In the genomic region with DNA sequence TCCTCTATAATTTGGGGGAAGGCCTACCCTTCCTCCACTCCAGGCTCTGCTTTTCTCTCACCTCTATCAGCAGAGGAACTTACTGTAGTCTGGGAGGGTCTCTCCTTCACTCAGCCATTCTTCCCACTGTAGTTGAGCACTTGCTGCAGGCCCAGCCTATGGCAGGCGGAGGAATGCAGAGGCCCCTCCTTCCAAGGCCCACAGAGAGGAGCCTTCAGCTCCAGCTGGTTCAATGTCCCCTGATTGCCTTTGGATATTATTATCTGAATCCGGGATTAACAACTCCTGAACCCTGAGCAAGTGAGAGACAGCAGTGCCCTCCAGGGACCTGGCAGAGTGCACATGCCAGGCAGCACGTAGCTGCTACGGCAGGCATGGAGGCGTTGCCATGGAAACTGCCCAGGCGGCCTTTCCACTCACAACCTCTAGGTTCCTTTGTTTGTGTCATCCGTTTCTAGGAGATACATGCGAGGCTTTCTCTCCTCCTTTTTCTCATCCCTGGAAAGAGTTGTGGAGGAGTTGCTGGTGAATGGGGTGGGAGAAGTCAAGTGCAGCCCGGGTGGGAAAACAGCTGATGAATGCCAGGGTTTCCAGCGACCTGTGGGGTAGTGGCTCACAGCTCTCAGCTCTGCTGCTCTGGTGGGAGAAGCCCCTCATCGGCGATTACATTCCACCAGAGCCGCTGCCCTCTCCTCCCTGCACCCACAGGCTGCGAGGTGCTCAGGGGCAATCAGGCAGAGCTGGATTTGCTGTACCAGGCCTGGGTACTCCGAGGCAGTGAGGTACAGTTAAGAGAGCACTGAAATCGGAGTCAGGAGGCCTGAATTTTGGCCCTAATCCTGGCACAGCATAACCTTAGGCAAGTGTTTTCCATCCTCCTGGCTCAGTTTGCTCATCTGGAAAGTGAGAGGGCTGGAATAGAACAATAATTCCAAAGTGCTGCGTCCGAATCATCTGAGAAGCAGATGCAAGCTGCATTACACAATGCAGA, we compare ENCODE assay signal across 12 cellular contexts.
DNase-seq lines count a peak whose midpoint lies in the region; ATAC-seq and TF ChIP-seq lines count a peak whose summit lies in the region.
"Had no signal": no experiment of that assay in that cellular context is flagged by ENCODE, and none has a peak within 500 bp of the region (broad histone marks: within the 10 kb centered on the region; RNA-seq: fewer than 3 reads in every experiment).

No MANE protein-coding gene starts in this region.

- H3K9me3 ChIP-seq in ES-I3 (ENCODE audit: control insufficient read depth, insufficient read depth, low read length), result no peaks in the 10 kb centered on the region
- H3K9me3 ChIP-seq: ovary had no signal

- peak overlapping the region; percentile 71 to 92 (median 81) for H3K27ac Mint-ChIP-seq in nephron
- H3K27ac Mint-ChIP-seq: activated CD4-positive, alpha-beta T cell treated with anti-CD3 and anti-CD28 coated beads, Interleukin-2, amount 10 ng/mL, durations not matched to agents 7 days and 5 days; dendritic cell treated with granulocyte-macrophage colony-stimulating factor and Interleukin-4, amounts not matched to agents 40 ng/mL and 50 ng/mL, for 4 days; stimulated activated naive CD8-positive, alpha-beta T cell treated with anti-CD3 and anti-CD28 coated beads, Interleukin-15, amount 100 ng/mL, for 72 hours had no signal

- H3K4me1 ChIP-seq in ES-I3 (ENCODE audit: insufficient read depth, low read length), result peaks cover 6% of the 10 kb centered on the region; the same call in 1 of the 2 replicates

- H3K9me3 Mint-ChIP-seq in nephron, result peaks cover 7% of the 10 kb centered on the region
- H3K9me3 Mint-ChIP-seq: activated CD4-positive, alpha-beta T cell treated with anti-CD3 and anti-CD28 coated beads, Interleukin-2, amount 10 ng/mL, durations not matched to agents 7 days and 5 days; dendritic cell treated with granulocyte-macrophage colony-stimulating factor and Interleukin-4, amounts not matched to agents 40 ng/mL and 50 ng/mL, for 4 days; stimulated activated naive CD8-positive, alpha-beta T cell treated with anti-CD3 and anti-CD28 coated beads, Interleukin-15, amount 100 ng/mL, for 72 hours had no signal

- peak overlapping the region; percentile 37; the same call in 1 of the 2 replicates for H3K9ac ChIP-seq in ES-I3 (ENCODE audit: low read depth, low read length)

- peaks cover 4% of the 10 kb centered on the region for H3K27me3 Mint-ChIP-seq in nephron (ENCODE audit: low read depth)
- H3K27me3 Mint-ChIP-seq: activated CD4-positive, alpha-beta T cell treated with anti-CD3 and anti-CD28 coated beads, Interleukin-2, amount 10 ng/mL, durations not matched to agents 7 days and 5 days had no signal

- ATAC-seq in GM18517 (IDR thresholded peaks at IDR 0.05; ENCODE audit: unreplicated experiment), result no peak
- ATAC-seq: stimulated activated naive CD8-positive, alpha-beta T cell treated with anti-CD3 and anti-CD28 coated beads, Interleukin-15, amount 100 ng/mL, for 72 hours had no signal

- peaks cover 9% of the 10 kb centered on the region for H3K4me1 Mint-ChIP-seq in nephron
- H3K4me1 Mint-ChIP-seq: activated CD4-positive, alpha-beta T cell treated with anti-CD3 and anti-CD28 coated beads, Interleukin-2, amount 10 ng/mL, durations not matched to agents 7 days and 5 days; stimulated activated naive CD8-positive, alpha-beta T cell treated with anti-CD3 and anti-CD28 coated beads, Interleukin-15, amount 100 ng/mL, for 72 hours had no signal

- DNase-seq in NCI-H146 treated with DMSO at 0.1 percent for 48 hours (lab: John Stamatoyannopoulos, UW; ENCODE audit: unreplicated experiment) (peak; percentile 70), astrocyte of the hippocampus (ENCODE audit: low read depth, low spot score) (peak; percentile 23), activated T-cell treated with anti-CD3 and anti-CD28 coated beads for 4 hours (no peak), OCI-M1 (lab: John Stamatoyannopoulos, UW) (no peak), dedifferentiated amniotic fluid mesenchymal stem cell (ENCODE audit: extremely low spot score) (no peak)
- DNase-seq: activated CD4-positive, alpha-beta T cell treated with anti-CD3 and anti-CD28 coated beads, Interleukin-2, amount 10 ng/mL, durations not matched to agents 7 days and 5 days; stimulated activated naive CD8-positive, alpha-beta T cell treated with anti-CD3 and anti-CD28 coated beads, Interleukin-15, amount 100 ng/mL, for 72 hours had no signal

- H3K4me3 Mint-ChIP-seq in nephron, result peak overlapping the region in 1 of 3 experiments; percentile 24
- H3K4me3 Mint-ChIP-seq: activated CD4-positive, alpha-beta T cell treated with anti-CD3 and anti-CD28 coated beads, Interleukin-2, amount 10 ng/mL, durations not matched to agents 7 days and 5 days; dendritic cell treated with granulocyte-macrophage colony-stimulating factor and Interleukin-4, amounts not matched to agents 40 ng/mL and 50 ng/mL, for 4 days; stimulated activated naive CD8-positive, alpha-beta T cell treated with anti-CD3 and anti-CD28 coated beads, Interleukin-15, amount 100 ng/mL, for 72 hours had no signal

- TF ChIP-seq CTCF in nephron (IDR thresholded peaks at IDR 0.05; ENCODE audit: unreplicated experiment in 3 of 3), result no peak

- no peaks in the 10 kb centered on the region for H3K36me3 ChIP-seq in ES-I3 (ENCODE audit: insufficient read depth, low read length)
- H3K36me3 ChIP-seq: ovary had no signal

- no peaks in the 10 kb centered on the region for H3K36me3 Mint-ChIP-seq in nephron (ENCODE audit: low read depth)

Comparison
In these comparisons a context has a peak if more than half of its experiments do, and no peak if none do; other contexts are left out.
1. DNase-seq: peak in NCI-H146 treated with DMSO at 0.1 percent for 48 hours (single experiment) and astrocyte of the hippocampus (single experiment); none in activated T-cell treated with anti-CD3 and anti-CD28 coated beads for 4 hours (single experiment), OCI-M1 (single experiment) and dedifferentiated amniotic fluid mesenchymal stem cell (single experiment).